ENCODE assay signal across 22 cellular contexts in the genomic region with DNA sequence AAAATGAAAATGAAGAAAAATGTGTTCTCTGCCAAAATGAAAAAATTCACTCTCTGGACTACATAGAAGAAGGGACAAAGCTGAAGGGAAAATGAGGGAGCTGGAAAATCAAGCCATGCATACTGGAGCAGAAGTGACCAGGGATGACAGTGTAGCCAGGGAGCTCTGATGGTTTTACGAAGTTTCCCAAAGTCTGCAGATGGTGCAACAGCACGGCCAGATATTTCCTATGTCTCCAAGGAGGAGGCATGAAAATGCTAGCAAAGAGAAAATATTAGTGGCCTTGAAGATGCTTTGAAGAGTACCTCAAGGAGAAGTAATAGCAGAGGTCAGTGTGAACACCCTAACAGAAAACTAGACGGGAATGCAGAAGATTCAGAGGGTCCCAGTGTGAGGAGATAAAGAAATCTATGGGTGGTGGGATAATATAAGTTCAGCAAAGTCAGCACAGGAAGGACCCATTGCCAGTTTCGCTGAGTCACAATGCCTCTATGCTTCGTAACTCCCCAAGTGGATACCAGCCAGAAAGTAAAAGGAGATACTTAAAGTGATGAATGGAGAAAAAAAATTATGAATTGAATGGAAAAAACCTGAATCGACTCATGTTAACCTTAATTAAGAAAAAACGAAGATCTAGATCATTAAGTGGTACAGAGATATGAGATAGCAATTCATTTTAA. TPM values are rescaled to one million over a fixed set of nuclear protein-coding genes. Genes with fewer than 3 reads are reported as not detected.
DNase-seq lines count a peak whose midpoint lies in the region; FAIRE-seq and TF ChIP-seq lines count a peak whose summit lies in the region.
"Had no signal": no experiment of that assay in that cellular context is flagged by ENCODE, and none has a peak within 500 bp of the region (broad histone marks: within the 10 kb centered on the region; RNA-seq: fewer than 3 reads in every experiment).

No MANE protein-coding gene starts in this region.

- no peak for FAIRE-seq in astrocyte (lab: Jason Lieb, UNC)
- FAIRE-seq: RCC 7860 had no signal

- BruUV-seq in A673 (replicated peaks; lab: Mats Ljungman, UMichigan), result no TSS peak

- H3K79me2 ChIP-seq in astrocyte (ENCODE audit: insufficient read depth, low read length), result no peaks in the 10 kb centered on the region

- H3K4me1 Mint-ChIP-seq in astrocyte (ENCODE audit: low read depth, unreplicated experiment), result no peaks in the 10 kb centered on the region
- H3K4me1 Mint-ChIP-seq: IgD-negative memory B cell had no signal

- H3K27me3 Mint-ChIP-seq in astrocyte (ENCODE audit: low read depth, unreplicated experiment), result no peaks in the 10 kb centered on the region
- H3K27me3 Mint-ChIP-seq: activated CD4-positive, alpha-beta T cell treated with anti-CD3 and anti-CD28 coated beads for 36 hours; activated naive CD8-positive, alpha-beta T cell had no signal

- no peaks in the 10 kb centered on the region for H3K9me3 Mint-ChIP-seq in astrocyte (ENCODE audit: unreplicated experiment)
- H3K9me3 Mint-ChIP-seq: T-helper 1 cell treated with Interleukin-12 subunit alpha and Interleukin-12 subunit beta and Interleukin-4 antibody, amounts not matched to agents 30 μg/mL and 1 μg/mL, for 36 hours had no signal

- H3K9me3 ChIP-seq in A673 (ENCODE audit: low read depth, low read length, poor library complexity, severe bottlenecking) (no peaks in the 10 kb centered on the region), HUES6 (ENCODE audit: control insufficient read depth, insufficient read depth, low read depth, low read length) (no peaks in the 10 kb centered on the region), astrocyte (ENCODE audit: insufficient read depth, low read depth, low read length) (no peaks in the 10 kb centered on the region)
- H3K9me3 ChIP-seq: esophagus squamous epithelium, neutrophil, sigmoid colon had no signal

- H3K27ac Mint-ChIP-seq in astrocyte (ENCODE audit: unreplicated experiment), result no peak overlapping the region
- H3K27ac Mint-ChIP-seq: activated CD4-positive, alpha-beta T cell treated with anti-CD3 and anti-CD28 coated beads for 36 hours; activated naive CD8-positive, alpha-beta T cell; IgD-negative memory B cell; T-helper 1 cell treated with Interleukin-12 subunit alpha and Interleukin-12 subunit beta and Interleukin-4 antibody, amounts not matched to agents 30 μg/mL and 1 μg/mL, for 36 hours had no signal

- intact Hi-C loops in A673 (cut with micrococcal nuclease; ENCODE audit: unreplicated experiment), result no loop called here

- CTCF ChIA-PET in A673 (lab: Charles Lee), result no interaction called here

- DNase-seq in A673 (ENCODE audit: low spot score), result peak; percentile 10
- peak; percentile 44 for DNase-seq in astrocyte (ENCODE audit: low read depth)
- DNase-seq in foreskin fibroblast, result peak; percentile 39 to 61
- DNase-seq in activated T-cell treated with anti-CD3 and anti-CD28 coated beads for 4 hours, result no peak
- DNase-seq in amniotic stem cell (lab: John Stamatoyannopoulos, UW), result no peak
- DNase-seq in NCI-H2081 treated with DMSO at 0.1 percent for 48 hours (lab: John Stamatoyannopoulos, UW), result no peak
- DNase-seq in iPS-NIHi7 (ENCODE audit: extremely low spot score), result no peak
- DNase-seq: ACHN; activated CD4-positive, alpha-beta T cell treated with anti-CD3 and anti-CD28 coated beads for 36 hours; activated CD8-positive, alpha-beta memory T cell treated with anti-CD3 and anti-CD28 coated beads, Interleukin-2, amount 50 U/mL, for 48 hours; esophagus squamous epithelium; GOT3; NCI-H1417; NCI-H69; sigmoid colon; stimulated activated CD4-positive, alpha-beta T cell treated with anti-CD3 and anti-CD28 coated beads, Interleukin-4, amount 100 ng/mL, for 4 hours had no signal

- H3K36me3 ChIP-seq in A673 (ENCODE audit: insufficient read depth, low read length, poor library complexity, severe bottlenecking) (no peaks in the 10 kb centered on the region), HUES6 (ENCODE audit: control insufficient read depth, insufficient read depth, low read length) (no peaks in the 10 kb centered on the region), astrocyte (ENCODE audit: insufficient read depth, low read length) (no peaks in the 10 kb centered on the region)
- H3K36me3 ChIP-seq: esophagus squamous epithelium, neutrophil, sigmoid colon had no signal

- H3K4me1 ChIP-seq in A673 (ENCODE audit: insufficient read depth, low read length, poor library complexity, severe bottlenecking) (no peaks in the 10 kb centered on the region), HUES6 (ENCODE audit: control insufficient read depth, insufficient read depth, low read length) (peaks cover 21% of the 10 kb centered on the region), astrocyte (ENCODE audit: insufficient read depth, low read length) (no peaks in the 10 kb centered on the region)
- H3K4me1 ChIP-seq: esophagus squamous epithelium, sigmoid colon had no signal

- no peak for TF ChIP-seq CTCF in A673 (conservative IDR thresholded peaks at IDR 0.05; ENCODE audit: low read depth, low read length)
- TF ChIP-seq CTCF in astrocyte (IDR thresholded peaks at IDR 0.05; ENCODE audit: insufficient read depth, low read depth, low read length), result no peak
- TF ChIP-seq CTCF in foreskin fibroblast (IDR thresholded peaks at IDR 0.05; ENCODE audit: low read depth, low read length), result no peak

- no peak overlapping the region for H3K9ac ChIP-seq in HUES6 (ENCODE audit: low read length)
- no peak overlapping the region for H3K9ac ChIP-seq in astrocyte (ENCODE audit: low read length)

- H3K27me3 ChIP-seq in A673 (replicated peaks; ENCODE audit: insufficient read depth, low read depth, low read length, poor library complexity), result no peaks in the 10 kb centered on the region
- no peaks in the 10 kb centered on the region for H3K27me3 ChIP-seq in HUES6 (ENCODE audit: control insufficient read depth, insufficient read depth, low read length)
- H3K27me3 ChIP-seq in astrocyte (ENCODE audit: insufficient read depth, low read length), result no peaks in the 10 kb centered on the region
- H3K27me3 ChIP-seq: esophagus squamous epithelium, neutrophil, sigmoid colon had no signal

- no peak overlapping the region for H3K4me3 Mint-ChIP-seq in astrocyte (ENCODE audit: unreplicated experiment)
- H3K4me3 Mint-ChIP-seq: activated CD4-positive, alpha-beta T cell treated with anti-CD3 and anti-CD28 coated beads for 36 hours; activated naive CD8-positive, alpha-beta T cell; IgD-negative memory B cell; T-helper 1 cell treated with Interleukin-12 subunit alpha and Interleukin-12 subunit beta and Interleukin-4 antibody, amounts not matched to agents 30 μg/mL and 1 μg/mL, for 36 hours had no signal

- H3K4me3 ChIP-seq in A673 (ENCODE audit: low read depth, low read length, poor library complexity, severe bottlenecking) (no peak overlapping the region), HUES6 (ENCODE audit: low read depth, low read length) (no peak overlapping the region), astrocyte (ENCODE audit: insufficient read depth, low read depth, low read length) (no peak overlapping the region), foreskin fibroblast (ENCODE audit: low read depth in 1 of 2, low read length in 2 of 2) (no peak overlapping the region)
- H3K4me3 ChIP-seq: esophagus squamous epithelium, sigmoid colon had no signal

- H3K36me3 Mint-ChIP-seq in astrocyte (ENCODE audit: low read depth, unreplicated experiment), result no peaks in the 10 kb centered on the region
- H3K36me3 Mint-ChIP-seq: activated naive CD8-positive, alpha-beta T cell; IgD-negative memory B cell had no signal

- H3K27ac ChIP-seq in A673 (ENCODE audit: low read depth, low read length, poor library complexity, severe bottlenecking) (no peak overlapping the region), HUES6 (ENCODE audit: low read depth, low read length) (0 out of 2 replicates have a peak overlapping the region, but pooled peaks have one; percentile 1), astrocyte (ENCODE audit: low read depth, low read length) (no peak overlapping the region)
- H3K27ac ChIP-seq: esophagus squamous epithelium, neutrophil, sigmoid colon had no signal

- no peak overlapping the region for H3K4me2 ChIP-seq in astrocyte (ENCODE audit: low read length)

- no peak overlapping the region for H2AFZ ChIP-seq in astrocyte (ENCODE audit: low read depth, low read length)

- POLR2A ChIA-PET in A673 (lab: Charles Lee; ENCODE audit: low non-redundant PET), result no interaction called here

- no peaks in the 10 kb centered on the region for H4K20me1 ChIP-seq in astrocyte (ENCODE audit: insufficient read depth, low read length)

RNA-seq across cellular contexts. Expression of gene POMGNT2, which starts 39.1 kb away (rescaled TPM):
- total RNA-seq in A673 (2021) (6.5 and 7.6 TPM in 2 replicates), astrocyte (13.0 and 13.7 TPM in 2 replicates)

Comparison
In these comparisons a context has a peak if more than half of its experiments do, and no peak if none do; other contexts are left out.
1. DNase-seq: peak in A673 (single experiment), astrocyte (single experiment) and foreskin fibroblast (2 of 2); none in activated T-cell treated with anti-CD3 and anti-CD28 coated beads for 4 hours (single experiment), amniotic stem cell (single experiment), NCI-H2081 treated with DMSO at 0.1 percent for 48 hours (single experiment) and iPS-NIHi7 (single experiment).